In the genomic region with DNA sequence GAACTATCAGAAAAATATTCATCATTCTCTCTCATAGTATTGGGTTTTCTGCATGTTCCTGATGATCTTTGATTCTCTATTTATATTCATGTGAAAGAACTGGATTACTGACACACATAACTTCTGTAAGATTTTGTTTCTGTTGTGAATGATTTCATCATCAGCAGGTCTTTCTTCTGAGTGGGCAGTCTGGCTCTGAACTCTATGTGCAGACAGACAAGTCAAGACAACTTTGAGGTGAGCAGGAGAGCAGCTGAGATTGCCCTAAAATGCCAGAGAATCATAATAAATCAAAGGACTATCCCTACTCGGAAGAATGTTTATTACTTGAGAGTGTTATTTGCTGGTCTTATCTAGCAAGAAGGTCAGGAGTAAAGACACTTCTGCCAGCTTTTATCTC, we compare ENCODE assay signal across 14 cellular contexts.
DNase-seq lines count a peak whose midpoint lies in the region; ATAC-seq and TF ChIP-seq lines count a peak whose summit lies in the region.
"Had no signal": no experiment of that assay in that cellular context is flagged by ENCODE, and none has a peak within 500 bp of the region (broad histone marks: within the 10 kb centered on the region; RNA-seq: fewer than 3 reads in every experiment).

No MANE protein-coding gene starts in this region.

- H3K36me3 ChIP-seq in mammary epithelial cell (ENCODE audit: insufficient read depth, low read length), result no peaks in the 10 kb centered on the region
- H3K36me3 ChIP-seq: BE2C had no signal

- H3K27me3 ChIP-seq in mammary epithelial cell (ENCODE audit: insufficient read depth, low read length) (no peaks in the 10 kb centered on the region), foreskin keratinocyte (no peaks in the 10 kb centered on the region)
- H3K27me3 ChIP-seq: BE2C had no signal

- in situ Hi-C loops in mammary epithelial cell (cut with MboI; ENCODE audit: low sequenced_read_pairs in 2 of 2), result no loop called here

- no peak overlapping the region for H3K4me3 ChIP-seq in mammary epithelial cell (replicated peaks in 1 of 3; ENCODE audit: insufficient read depth in 1 of 3, low read depth in 2 of 3, low read length in 3 of 3)
- H3K4me3 ChIP-seq in skeletal muscle cell (ENCODE audit: low read depth, low read length), result no peak overlapping the region
- H3K4me3 ChIP-seq: GM23338 had no signal

- peak; percentile 75 for DNase-seq in amniotic epithelial cell (ENCODE audit: low read depth)
- DNase-seq in mammary epithelial cell, result peak; percentile 47
- DNase-seq in foreskin keratinocyte, result peak; percentile 61 to 78
- peak; percentile 3 for DNase-seq in skeletal muscle cell (ENCODE audit: low read depth)
- DNase-seq in NK-92 (lab: John Stamatoyannopoulos, UW; ENCODE audit: unreplicated experiment), result no peak
- DNase-seq in activated CD4-positive, CD25-positive, alpha-beta regulatory T cell (lab: John Stamatoyannopoulos, UW), result no peak
- no peak for DNase-seq in GM19238 (ENCODE audit: insufficient read length, low spot score)
- DNase-seq: ACHN; BE2C; Caco-2; CD4-positive, alpha-beta T cell; HCEC 1CT had no signal

- CTCF ChIA-PET in mammary epithelial cell (lab: Charles Lee; ENCODE audit: low non-redundant PET), result no interaction called here

- H3K9me3 ChIP-seq in mammary epithelial cell (replicated peaks; ENCODE audit: insufficient read depth, low read length), result no peaks in the 10 kb centered on the region
- H3K9me3 ChIP-seq: BE2C, Caco-2 had no signal

- H2AFZ ChIP-seq in mammary epithelial cell (ENCODE audit: low read depth, low read length), result no peak overlapping the region
- H2AFZ ChIP-seq: GM23338 had no signal

- H3K27ac ChIP-seq in mammary epithelial cell (ENCODE audit: insufficient read depth, low read depth, low read length) (no peak overlapping the region), foreskin keratinocyte (no peak overlapping the region)
- H3K27ac ChIP-seq: C4-2B had no signal

- no peaks in the 10 kb centered on the region for H3K79me2 ChIP-seq in mammary epithelial cell (ENCODE audit: insufficient read depth, low read length)

- 0% methylated on average over 1 of the region's 1 CpG for WGBS in mammary epithelial cell (ENCODE audit: low coverage, missing lambda C conversion rate)

- H3K4me2 ChIP-seq in mammary epithelial cell (ENCODE audit: insufficient read depth, low read depth, low read length), result no peak overlapping the region
- H3K4me2 ChIP-seq: GM23338 had no signal

- H3K9ac ChIP-seq in mammary epithelial cell (ENCODE audit: insufficient read depth, low read length), result no peak overlapping the region

- TF ChIP-seq CTCF in mammary epithelial cell (conservative IDR thresholded peaks at IDR 0.05 in 1 of 2, IDR thresholded peaks at IDR 0.05 in 1 of 2; ENCODE audit: extremely low read depth in 1 of 2, insufficient read depth in 1 of 2, low read depth in 1 of 2, low read length in 2 of 2), result no peak
- no peak for TF ChIP-seq CTCF in foreskin keratinocyte (conservative IDR thresholded peaks at IDR 0.05)

- ATAC-seq in foreskin keratinocyte, result peak; percentile 16

- H4K20me1 ChIP-seq in mammary epithelial cell (ENCODE audit: insufficient read depth, low read length), result no peaks in the 10 kb centered on the region

- H3K4me1 ChIP-seq in mammary epithelial cell (ENCODE audit: insufficient read depth, low read length) (no peaks in the 10 kb centered on the region), foreskin keratinocyte (no peaks in the 10 kb centered on the region)
- H3K4me1 ChIP-seq: BE2C had no signal

- intact Hi-C loops in mammary epithelial cell (cut with micrococcal nuclease), result no loop called here

- dilution Hi-C loops in mammary epithelial cell (cut with HindIII; ENCODE audit: low sequenced_read_pairs), result no loop called here

- no TSS peak for BruUV-seq in mammary epithelial cell (replicated peaks; lab: Mats Ljungman, UMichigan)

Comparison
In these comparisons a context has a peak if more than half of its experiments do, and no peak if none do; other contexts are left out.
1. DNase-seq: peak in amniotic epithelial cell (single experiment), mammary epithelial cell (single experiment), foreskin keratinocyte (2 of 2) and skeletal muscle cell (single experiment); none in NK-92 (single experiment), activated CD4-positive, CD25-positive, alpha-beta regulatory T cell (0 of 4) and GM19238 (single experiment).